ENCODE assay signal across 1 cellular context in genomic region chr2:219254590-219255219, GRCh38.
TF ChIP-seq lines count a peak whose summit lies in the region.

No MANE protein-coding gene starts in this region.

TF ChIP-seq in SK-N-SH treated with all-trans-retinoic acid at 6 μM for 48 hours, 23 proteins besides CTCF, POLR2A, EP300 and RAD21 (continued from another document):
- TF ChIP-seq POU6F1 (CRISPR knock-in tag; IDR thresholded peaks at IDR 0.05; ENCODE audit: borderline replicate concordance, low read depth) (no peak), OSR1 (CRISPR knock-in tag; IDR thresholded peaks at IDR 0.05) (no peak)
